In the genomic region with DNA sequence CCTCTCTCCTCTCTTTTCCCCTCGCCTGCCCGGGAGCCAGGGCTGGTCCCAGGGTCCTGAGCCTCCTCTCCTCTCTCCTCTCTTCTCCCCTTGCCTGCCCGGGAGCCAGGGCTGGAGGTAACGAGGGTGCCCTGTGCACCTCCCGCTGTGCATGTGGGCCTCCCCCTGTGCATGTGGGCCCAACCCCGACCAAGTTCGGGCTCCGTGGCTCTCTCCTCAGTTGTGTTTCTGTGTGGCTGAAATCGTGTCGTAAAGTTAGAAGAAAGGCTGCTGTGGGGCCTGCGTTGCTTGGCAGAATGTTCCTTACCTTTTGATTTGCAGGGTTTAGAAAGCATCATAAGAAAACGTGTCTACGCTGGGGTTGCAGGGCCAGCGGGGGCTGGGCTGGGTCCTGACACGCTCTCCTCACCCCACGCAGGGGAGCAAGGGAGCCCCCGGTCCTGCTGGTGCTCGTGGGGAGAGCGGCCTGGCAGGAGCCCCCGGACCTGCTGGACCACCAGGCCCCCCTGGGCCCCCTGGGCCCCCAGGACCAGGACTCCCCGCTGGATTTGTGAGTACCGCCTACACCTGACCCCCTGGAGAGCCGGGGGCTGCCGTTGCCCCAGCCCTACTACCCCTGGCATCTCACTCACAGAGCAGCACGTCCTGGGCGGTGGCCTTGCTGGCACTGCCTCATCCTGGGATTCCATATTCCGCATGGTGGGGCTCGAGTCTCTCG, we compare ENCODE assay signal across 29 cellular contexts.
"Had no signal": no experiment of that assay in that cellular context is flagged by ENCODE, and none has a peak within 500 bp of the region (broad histone marks: within the 10 kb centered on the region; RNA-seq: fewer than 3 reads in every experiment).

No MANE protein-coding gene starts in this region.

- H3K27me3 Mint-ChIP-seq: activated naive CD8-positive, alpha-beta T cell treated with anti-CD3 and anti-CD28 coated beads, Interleukin-2, amount 10 ng/mL, durations not matched to agents 7 days and 5 days; central memory CD8-positive, alpha-beta T cell had no signal

- H3K9me3 Mint-ChIP-seq: activated naive CD8-positive, alpha-beta T cell treated with anti-CD3 and anti-CD28 coated beads, Interleukin-2, amount 10 ng/mL, durations not matched to agents 7 days and 5 days; central memory CD8-positive, alpha-beta T cell had no signal

- H3K4me3 Mint-ChIP-seq: activated CD8-positive, alpha-beta T cell treated with anti-CD3 and anti-CD28 coated beads, Interleukin-2, amount 10 ng/mL, durations not matched to agents 7 days and 5 days; activated naive CD8-positive, alpha-beta T cell treated with anti-CD3 and anti-CD28 coated beads, Interleukin-2, amount 10 ng/mL, durations not matched to agents 7 days and 5 days; central memory CD8-positive, alpha-beta T cell had no signal

- DNase-seq: activated CD4-positive, alpha-beta T cell treated with anti-CD3 and anti-CD28 coated beads for 4 hours; activated CD4-positive, alpha-beta T cell treated with anti-CD3 and anti-CD28 coated beads, Interleukin-2, amount 50 U/mL, for 4 hours; activated CD8-positive, alpha-beta memory T cell treated with anti-CD3 and anti-CD28 coated beads, Interleukin-2, amount 50 U/mL, for 48 hours; activated CD8-positive, alpha-beta T cell treated with anti-CD3 and anti-CD28 coated beads, Interleukin-2, amount 10 ng/mL, durations not matched to agents 7 days and 5 days; activated naive CD4-positive, alpha-beta T cell treated with anti-CD3 and anti-CD28 coated beads, Interleukin-2, amount 50 U/mL, for 16 hours; activated naive CD8-positive, alpha-beta T cell treated with anti-CD3 and anti-CD28 coated beads, Interleukin-2, amount 10 ng/mL, durations not matched to agents 7 days and 5 days; activated T-cell treated with anti-CD3 and anti-CD28 coated beads, Interleukin-2, amount 50 U/mL, for 1 hour; adrenal gland; anterior cingulate cortex; Karpas-422; MM.1S; NCI-H1105; NCI-H1436; NCI-H1694 treated with DMSO at 0.1 percent for 48 hours; NCI-H2029 treated with DMSO at 0.1 percent for 48 hours; NCI-H345; NCI-H510A; NCI-H526 treated with DMSO at 0.1 percent for 48 hours; NCI-H82; NK-92 treated with Interleukin-12 subunit alpha and Interleukin-12 subunit beta, amount 100 ng/mL, for 24 hours; SHP77 treated with DMSO at 0.1 percent for 48 hours; T-helper 2 cell; T1000; WERI-Rb-1 had no signal

- H3K4me1 ChIP-seq: adrenal gland had no signal

- H3K36me3 ChIP-seq: WERI-Rb-1 had no signal

- H3K27ac Mint-ChIP-seq: activated CD8-positive, alpha-beta T cell treated with anti-CD3 and anti-CD28 coated beads, Interleukin-2, amount 10 ng/mL, durations not matched to agents 7 days and 5 days; activated naive CD8-positive, alpha-beta T cell treated with anti-CD3 and anti-CD28 coated beads, Interleukin-2, amount 10 ng/mL, durations not matched to agents 7 days and 5 days had no signal

- H3K4me3 ChIP-seq: adrenal gland, K562 had no signal

- H3K9me3 ChIP-seq: adrenal gland had no signal

- H3K27me3 ChIP-seq: adrenal gland had no signal

- H3K27ac ChIP-seq: adrenal gland, WERI-Rb-1 had no signal

- ATAC-seq: activated CD4-positive, CD25-positive, alpha-beta regulatory T cell treated with anti-CD3 and anti-CD28 coated beads, Interleukin-2, amount 50 U/mL, for 24 hours; activated CD8-positive, alpha-beta T cell treated with anti-CD3 and anti-CD28 coated beads, Interleukin-2, amount 10 ng/mL, durations not matched to agents 7 days and 5 days; K562 had no signal

- FAIRE-seq: bronchial epithelial cell, K562, RCC 7860 had no signal
